Comparison of ENCODE assay signal across 1 cellular context in genomic region chr6:31483392-31483791, GRCh38.
TF ChIP-seq lines count a peak whose summit lies in the region.

No MANE protein-coding gene starts in this region.

TF ChIP-seq in IMR-90, 13 proteins besides CTCF, POLR2A, EP300 and RAD21:
- TF ChIP-seq CEBPB (IDR thresholded peaks at IDR 0.05; ENCODE audit: low read depth, low read length) (peak; percentile 82), MAFK (IDR thresholded peaks at IDR 0.05; ENCODE audit: low read depth, low read length) (no peak)
TF ChIP-seq in IMR-90: peak in this region for 1.
